Comparison of ENCODE assay signal across 11 cellular contexts in genomic region chr11:16184588-16184987, GRCh38.
DNase-seq lines count a peak whose midpoint lies in the region; ATAC-seq and TF ChIP-seq lines count a peak whose summit lies in the region.
"Had no signal": no experiment of that assay in that cellular context is flagged by ENCODE, and none has a peak within 500 bp of the region (broad histone marks: within the 10 kb centered on the region; RNA-seq: fewer than 3 reads in every experiment).

No MANE protein-coding gene starts in this region.

- ATAC-seq in GM18861 (IDR thresholded peaks at IDR 0.05; ENCODE audit: unreplicated experiment): no peak
- no peak for ATAC-seq in GM18511 (IDR thresholded peaks at IDR 0.05; ENCODE audit: unreplicated experiment)

- H3K4me3 Mint-ChIP-seq in osteocyte (ENCODE audit: unreplicated experiment): no peak overlapping the region

- H3K4me1 Mint-ChIP-seq in osteocyte (ENCODE audit: unreplicated experiment): peaks cover 37% of the 10 kb centered on the region

- H3K27ac Mint-ChIP-seq in osteocyte (ENCODE audit: unreplicated experiment): peak overlapping the region; percentile 35

- WGBS in ovary, 3 donors: 19 to 27% (median 22%) methylated on average over 1 of the region's 1 CpG

- H3K4me3 ChIP-seq in ovary: no peak overlapping the region
- H3K4me3 ChIP-seq: esophagus muscularis mucosa had no signal

- H3K36me3 ChIP-seq in ovary: no peaks in the 10 kb centered on the region
- H3K36me3 ChIP-seq: esophagus muscularis mucosa had no signal

- no peaks in the 10 kb centered on the region for H3K9me3 ChIP-seq in ovary
- H3K9me3 ChIP-seq: esophagus muscularis mucosa had no signal

- intact Hi-C loops in ovary (cut with DNase I): no loop called here

- no peak for TF ChIP-seq EP300 in ovary (IDR thresholded peaks at IDR 0.05)

- H3K4me1 ChIP-seq in ovary (ENCODE audit: insufficient read depth): no peaks in the 10 kb centered on the region
- H3K4me1 ChIP-seq: esophagus muscularis mucosa, parathyroid adenoma had no signal

- peak; percentile 57 for DNase-seq in ELR (ENCODE audit: low read depth)
- peak; percentile 28 for DNase-seq in NCI-H748 treated with DMSO at 0.1 percent for 48 hours (lab: John Stamatoyannopoulos, UW)
- DNase-seq in epithelial cell of prostate (ENCODE audit: low read depth, low spot score): peak; percentile 55
- no peak for DNase-seq in osteocyte (ENCODE audit: extremely low spot score, unreplicated experiment)
- DNase-seq in stimulated activated naive CD4-positive, alpha-beta T cell (lab: John Stamatoyannopoulos, UW): no peak
- no peak for DNase-seq in ovary
- DNase-seq: stimulated activated naive CD4-positive, alpha-beta T cell treated with Interleukin-2 at 50 U/mL for 16 hours had no signal

- no peaks in the 10 kb centered on the region for H3K9me3 Mint-ChIP-seq in osteocyte (ENCODE audit: unreplicated experiment)

- no peaks in the 10 kb centered on the region for H3K27me3 ChIP-seq in ovary
- H3K27me3 ChIP-seq: esophagus muscularis mucosa had no signal

- H3K27ac ChIP-seq in epithelial cell of prostate: no peak overlapping the region
- no peak overlapping the region for H3K27ac ChIP-seq in ovary
- H3K27ac ChIP-seq: esophagus muscularis mucosa, parathyroid adenoma had no signal

- H3K27me3 Mint-ChIP-seq in osteocyte (ENCODE audit: unreplicated experiment): no peaks in the 10 kb centered on the region

- TF ChIP-seq POLR2A in ovary (IDR thresholded peaks at IDR 0.05): no peak

- TF ChIP-seq CTCF in osteocyte (IDR thresholded peaks at IDR 0.05): no peak
- no peak for TF ChIP-seq CTCF in ovary (IDR thresholded peaks at IDR 0.05)

- peaks cover 2% of the 10 kb centered on the region for H3K36me3 Mint-ChIP-seq in osteocyte (ENCODE audit: unreplicated experiment)

Comparison
In these comparisons a context has a peak if more than half of its experiments do, and no peak if none do; other contexts are left out.
1. DNase-seq: peak in ELR (single experiment), NCI-H748 treated with DMSO at 0.1 percent for 48 hours (single experiment) and epithelial cell of prostate (single experiment); none in osteocyte (single experiment), stimulated activated naive CD4-positive, alpha-beta T cell (0 of 6) and ovary (0 of 5).